ENCODE assay signal across 27 cellular contexts in genomic region chr18:74534150-74534969, GRCh38. TPM values are rescaled to one million over a fixed set of nuclear protein-coding genes. Genes with fewer than 3 reads are reported as not detected.
DNase-seq lines count a peak whose midpoint lies in the region; ATAC-seq and TF ChIP-seq lines count a peak whose summit lies in the region.
"Had no signal": no experiment of that assay in that cellular context is flagged by ENCODE, and none has a peak within 500 bp of the region (broad histone marks: within the 10 kb centered on the region; RNA-seq: fewer than 3 reads in every experiment).

TSS of gene CNDP1 (plus strand) at chr18:74534500. CDS start at chr18:74534668, 168 bp downstream.

- no TSS peak for BruUV-seq in MCF 10A (replicated peaks; lab: Mats Ljungman, UMichigan)

- POLR2A ChIA-PET in MCF 10A (lab: Yijun Ruan, JAX), result interaction anchor here (0.9 kb wide), 1 partner anchor 39 kb away, joined by 5 read pairs; the partner anchor contains the start of gene CNDP2

- no peaks in the 10 kb centered on the region for H3F3A ChIP-seq in neural progenitor cell (ENCODE audit: low read depth)

- H2AFZ ChIP-seq in neural progenitor cell (replicated peaks), result peak within 1 kb of the TSS; percentile 10

- no peak within 1 kb of the TSS for H3K4me3 ChIP-seq in neural progenitor cell
- H3K4me3 ChIP-seq in esophagus squamous epithelium, result no peak within 1 kb of the TSS
- H3K4me3 ChIP-seq: heart right ventricle had no signal

- H3K36me3 Mint-ChIP-seq in neural progenitor cell (no peaks in the 10 kb centered on the region), MCF 10A (ENCODE audit: insufficient read depth, unreplicated experiment) (no peaks in the 10 kb centered on the region)
- H3K36me3 Mint-ChIP-seq: activated naive CD4-positive, alpha-beta T cell treated with anti-CD3 and anti-CD28 coated beads, Interleukin-2, amount 50 U/mL, for 72 hours; naive thymus-derived CD4-positive, alpha-beta T cell; type B pancreatic cell had no signal

- no peaks in the 10 kb centered on the region for H3K9me3 ChIP-seq in neural progenitor cell (ENCODE audit: low read depth)
- no peaks in the 10 kb centered on the region for H3K9me3 ChIP-seq in esophagus squamous epithelium
- H3K9me3 ChIP-seq: Caco-2 had no signal

- H3K4me1 Mint-ChIP-seq in neural progenitor cell (no peaks in the 10 kb centered on the region), MCF 10A (ENCODE audit: insufficient read depth, unreplicated experiment) (no peaks in the 10 kb centered on the region)
- H3K4me1 Mint-ChIP-seq: B cell; naive thymus-derived CD4-positive, alpha-beta T cell had no signal

- TF ChIP-seq CTCF in neural progenitor cell (IDR thresholded peaks at IDR 0.05) (no peak), esophagus squamous epithelium (IDR thresholded peaks at IDR 0.05) (no peak), MCF 10A (IDR thresholded peaks at IDR 0.05; ENCODE audit: unreplicated experiment) (no peak)

- ATAC-seq in Right ventricle myocardium superior (ENCODE audit: poor library complexity) (no peak), HG02885 (IDR thresholded peaks at IDR 0.05; ENCODE audit: poor library complexity, unreplicated experiment) (no peak)
- ATAC-seq: activated naive CD4-positive, alpha-beta T cell treated with anti-CD3 and anti-CD28 coated beads, Interleukin-2, amount 50 U/mL, for 72 hours; heart right ventricle; naive thymus-derived CD4-positive, alpha-beta T cell; PC-3 had no signal

- H3K36me3 ChIP-seq in neural progenitor cell (no peaks in the 10 kb centered on the region), esophagus squamous epithelium (no peaks in the 10 kb centered on the region)
- H3K36me3 ChIP-seq: heart right ventricle had no signal

- no peak within 1 kb of the TSS for H3K9ac ChIP-seq in neural progenitor cell

- H3K27ac Mint-ChIP-seq in neural progenitor cell (no peak within 1 kb of the TSS), MCF 10A (ENCODE audit: low read depth, unreplicated experiment) (no peak within 1 kb of the TSS)
- H3K27ac Mint-ChIP-seq: activated naive CD4-positive, alpha-beta T cell treated with anti-CD3 and anti-CD28 coated beads, Interleukin-2, amount 50 U/mL, for 72 hours; B cell; naive thymus-derived CD4-positive, alpha-beta T cell; progenitor cell of endocrine pancreas; type B pancreatic cell had no signal

- H3K9me3 Mint-ChIP-seq in neural progenitor cell, result no peaks in the 10 kb centered on the region
- H3K9me3 Mint-ChIP-seq in MCF 10A (ENCODE audit: unreplicated experiment), result no peaks in the 10 kb centered on the region
- H3K9me3 Mint-ChIP-seq: activated naive CD4-positive, alpha-beta T cell treated with anti-CD3 and anti-CD28 coated beads, Interleukin-2, amount 50 U/mL, for 72 hours had no signal

- H3K27ac ChIP-seq in neural progenitor cell, result no peak within 1 kb of the TSS
- no peak within 1 kb of the TSS for H3K27ac ChIP-seq in esophagus squamous epithelium
- H3K27ac ChIP-seq: heart right ventricle, HL-60 had no signal

- DNase-seq in cardiac septum (ENCODE audit: low spot score), result peak; percentile 59
- DNase-seq in Right ventricle myocardium superior, result no peak
- peak; percentile 39 to 95 (median 85) for DNase-seq in head of caudate nucleus
- DNase-seq in neural progenitor cell (ENCODE audit: low spot score), result peak; percentile 10
- no peak for DNase-seq in esophagus squamous epithelium (lab: John Stamatoyannopoulos, UW)
- no peak for DNase-seq in activated CD4-positive, alpha-beta T cell treated with anti-CD3 and anti-CD28 coated beads, Interleukin-2, amount 50 U/mL, for 1 hour
- DNase-seq in MCF 10A (ENCODE audit: unreplicated experiment), result no peak
- DNase-seq: 8988T; activated CD4-positive, alpha-beta T cell treated with anti-CD3 and anti-CD28 coated beads for 1 hour; Caco-2; heart right ventricle; IMR-90; naive thymus-derived CD4-positive, alpha-beta T cell; NCI-H187; NCI-H82; PC-3; SHP77 treated with DMSO at 0.1 percent for 48 hours; stimulated activated CD4-positive, alpha-beta T cell treated with anti-CD3 and anti-CD28 coated beads, Interleukin-2, amount 100 ng/mL, for 24 hours; stimulated activated naive CD4-positive, alpha-beta T cell treated with Interleukin-2 at 50 U/mL for 16 hours had no signal

- H4K20me1 ChIP-seq in neural progenitor cell (ENCODE audit: low read depth), result no peaks in the 10 kb centered on the region

- intact Hi-C loops in cardiac septum (cut with DNase I), result no loop called here
- intact Hi-C loops in Right ventricle myocardium superior (cut with DNase I), result no loop called here
- intact Hi-C loops in head of caudate nucleus (cut with DNase I), result no loop called here
- intact Hi-C loops in esophagus squamous epithelium (cut with DNase I), result no loop called here
- intact Hi-C loops in MCF 10A (cut with micrococcal nuclease), result no loop called here

- no peaks in the 10 kb centered on the region for H3K79me2 ChIP-seq in neural progenitor cell (ENCODE audit: low read depth)

- H3K4me3 Mint-ChIP-seq in neural progenitor cell, result no peak within 1 kb of the TSS
- H3K4me3 Mint-ChIP-seq in MCF 10A (ENCODE audit: unreplicated experiment), result no peak within 1 kb of the TSS
- H3K4me3 Mint-ChIP-seq: B cell; naive thymus-derived CD4-positive, alpha-beta T cell; type B pancreatic cell had no signal

- CTCF ChIA-PET in MCF 10A (lab: Yijun Ruan, JAX), result interaction anchor here (0.6 kb wide), 2 partner anchors 19 to 243 kb away, joined by 3 to 4 read pairs; no protein-coding TSS in a partner anchor

- no peak within 1 kb of the TSS for H3K4me2 ChIP-seq in neural progenitor cell

- H3K27me3 ChIP-seq in neural progenitor cell (no peaks in the 10 kb centered on the region), esophagus squamous epithelium (peaks cover 0 to 3% (median 0%) of the 10 kb centered on the region in 4 donors)
- H3K27me3 ChIP-seq: heart right ventricle had no signal

- H3K4me1 ChIP-seq in neural progenitor cell, result no peaks in the 10 kb centered on the region
- no peaks in the 10 kb centered on the region for H3K4me1 ChIP-seq in esophagus squamous epithelium
- H3K4me1 ChIP-seq: Caco-2, heart right ventricle had no signal

- H3K27me3 Mint-ChIP-seq in neural progenitor cell (ENCODE audit: insufficient read depth, low read depth) (peaks cover 7% of the 10 kb centered on the region), MCF 10A (ENCODE audit: insufficient read depth, unreplicated experiment) (peaks cover 11% of the 10 kb centered on the region)
- H3K27me3 Mint-ChIP-seq: type B pancreatic cell had no signal

- TF ChIP-seq POLR2A in esophagus squamous epithelium (IDR thresholded peaks at IDR 0.05), result no peak

- WGBS in esophagus squamous epithelium, 2 donors, result 88% methylated on average over 13 to 17 of the region's 21 CpGs

RNA-seq across cellular contexts. Expression of gene CNDP1, which starts in this region (rescaled TPM):
- not detected for total RNA-seq in cardiac septum
- not detected for total RNA-seq in Right ventricle myocardium superior
- not detected in 2 replicates for total RNA-seq in neural progenitor cell (ENCODE audit: low replicate concordance)
- not detected for total RNA-seq in esophagus squamous epithelium
- total RNA-seq in MCF 10A (2022), result not detected in 2 replicates
- total RNA-seq: activated CD8-positive, alpha-beta memory T cell treated with anti-CD3 and anti-CD28 coated beads for 36 hours; IMR-90; lung microvascular endothelial cell; PC-3 had no signal

Comparison
In these comparisons a context has a peak if more than half of its experiments do, and no peak if none do; other contexts are left out.
1. Peak in DNase-seq in cardiac septum; RNA of the gene not detected or under 1 TPM.
2. Peak in DNase-seq in neural progenitor cell; RNA of the gene not detected or under 1 TPM.
3. DNase-seq: peak in head of caudate nucleus (42 of 42); none in Right ventricle myocardium superior (single experiment), esophagus squamous epithelium (single experiment), activated CD4-positive, alpha-beta T cell treated with anti-CD3 and anti-CD28 coated beads, Interleukin-2, amount 50 U/mL, for 1 hour (single experiment) and MCF 10A (single experiment).